1 cellular context compared by ENCODE assay signal in the genomic region with DNA sequence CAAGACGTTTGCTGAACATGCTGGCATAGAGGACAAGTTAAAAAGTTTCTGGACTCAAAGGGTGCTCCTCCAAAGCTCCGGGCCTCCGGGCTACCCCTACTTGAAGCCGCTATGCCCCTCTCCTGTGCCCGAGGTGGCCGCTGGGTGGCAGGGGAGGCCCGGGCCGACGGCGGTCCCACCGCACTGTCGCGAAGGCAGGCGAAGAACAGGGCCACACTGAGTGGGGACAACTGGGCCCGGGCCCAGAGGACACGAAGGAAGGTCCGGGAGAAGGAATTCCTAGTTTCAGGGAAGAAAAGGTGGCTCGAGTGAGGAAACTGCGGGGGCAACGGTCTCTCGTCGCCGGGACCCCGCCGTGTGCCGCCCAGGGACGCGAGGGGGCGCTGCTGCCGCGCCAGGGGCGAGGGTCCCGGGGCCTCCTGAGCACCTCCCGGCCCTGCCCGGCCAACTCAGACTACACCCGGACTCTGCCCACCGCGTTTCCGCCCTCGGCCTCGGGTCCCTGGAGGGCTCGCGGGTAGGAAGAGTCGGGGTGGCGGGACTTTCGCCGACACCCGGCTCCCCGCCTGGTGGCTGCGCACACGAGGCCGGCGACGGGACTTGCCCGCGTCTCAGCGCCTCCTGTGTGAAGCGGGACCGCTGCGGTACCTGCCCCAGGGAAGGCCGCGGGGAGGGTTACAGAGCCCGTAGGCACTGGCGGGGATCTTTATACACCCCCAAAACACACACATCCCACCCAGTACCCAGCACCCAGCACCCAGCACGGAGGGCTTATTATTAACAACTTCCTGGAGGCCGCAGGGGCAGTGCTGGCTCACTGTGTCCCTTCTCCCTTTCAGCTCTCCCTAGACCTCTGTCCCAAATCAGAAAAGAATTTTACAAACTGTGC.
TF ChIP-seq lines count a peak whose summit lies in the region.

No MANE protein-coding gene starts in this region.

TF ChIP-seq in HepG2, 621 proteins besides CTCF, POLR2A, EP300 and RAD21 (continued from another document and continues in another):
- TF ChIP-seq, protein P1, sequence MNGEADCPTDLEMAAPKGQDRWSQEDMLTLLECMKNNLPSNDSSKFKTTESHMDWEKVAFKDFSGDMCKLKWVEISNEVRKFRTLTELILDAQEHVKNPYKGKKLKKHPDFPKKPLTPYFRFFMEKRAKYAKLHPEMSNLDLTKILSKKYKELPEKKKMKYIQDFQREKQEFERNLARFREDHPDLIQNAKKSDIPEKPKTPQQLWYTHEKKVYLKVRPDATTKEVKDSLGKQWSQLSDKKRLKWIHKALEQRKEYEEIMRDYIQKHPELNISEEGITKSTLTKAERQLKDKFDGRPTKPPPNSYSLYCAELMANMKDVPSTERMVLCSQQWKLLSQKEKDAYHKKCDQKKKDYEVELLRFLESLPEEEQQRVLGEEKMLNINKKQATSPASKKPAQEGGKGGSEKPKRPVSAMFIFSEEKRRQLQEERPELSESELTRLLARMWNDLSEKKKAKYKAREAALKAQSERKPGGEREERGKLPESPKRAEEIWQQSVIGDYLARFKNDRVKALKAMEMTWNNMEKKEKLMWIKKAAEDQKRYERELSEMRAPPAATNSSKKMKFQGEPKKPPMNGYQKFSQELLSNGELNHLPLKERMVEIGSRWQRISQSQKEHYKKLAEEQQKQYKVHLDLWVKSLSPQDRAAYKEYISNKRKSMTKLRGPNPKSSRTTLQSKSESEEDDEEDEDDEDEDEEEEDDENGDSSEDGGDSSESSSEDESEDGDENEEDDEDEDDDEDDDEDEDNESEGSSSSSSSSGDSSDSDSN (CRISPR knock-in tag; IDR thresholded peaks at IDR 0.05) = peak; percentile 46; the same call in 1 of the 2 replicates
- no peak for TF ChIP-seq GABPA (IDR thresholded peaks at IDR 0.05; ENCODE audit: low read depth, low read length)
- no peak for TF ChIP-seq GABPA (CRISPR knock-in tag; IDR thresholded peaks at IDR 0.05; ENCODE audit: low read depth)
- peak; percentile 43; the same call in 1 of the 2 replicates for TF ChIP-seq SPEN (CRISPR knock-in tag; IDR thresholded peaks at IDR 0.05; ENCODE audit: low read depth)
- TF ChIP-seq KDM1A (CRISPR knock-in tag; IDR thresholded peaks at IDR 0.05) = no peak
- TF ChIP-seq, protein P2, sequence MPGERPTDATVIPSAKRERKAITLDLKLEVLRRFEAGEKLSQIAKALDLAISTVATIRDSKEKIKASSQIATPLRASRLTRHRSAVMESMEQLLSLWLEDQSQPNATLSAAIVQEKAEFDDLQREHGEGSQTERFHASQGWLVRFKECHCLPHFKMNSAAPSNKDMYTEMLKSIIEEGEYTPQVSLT (CRISPR knock-in tag; IDR thresholded peaks at IDR 0.05; ENCODE audit: borderline replicate concordance, low read depth) = no peak
- no peak for TF ChIP-seq SCMH1 (CRISPR knock-in tag; IDR thresholded peaks at IDR 0.05; ENCODE audit: borderline replicate concordance)
- TF ChIP-seq NBN (conservative IDR thresholded peaks at IDR 0.05) = no peak
- TF ChIP-seq YEATS4 (CRISPR knock-in tag; IDR thresholded peaks at IDR 0.05; ENCODE audit: borderline replicate concordance) = no peak
- no peak for TF ChIP-seq ZNF780A (CRISPR knock-in tag; IDR thresholded peaks at IDR 0.05)
- TF ChIP-seq, protein P3, sequence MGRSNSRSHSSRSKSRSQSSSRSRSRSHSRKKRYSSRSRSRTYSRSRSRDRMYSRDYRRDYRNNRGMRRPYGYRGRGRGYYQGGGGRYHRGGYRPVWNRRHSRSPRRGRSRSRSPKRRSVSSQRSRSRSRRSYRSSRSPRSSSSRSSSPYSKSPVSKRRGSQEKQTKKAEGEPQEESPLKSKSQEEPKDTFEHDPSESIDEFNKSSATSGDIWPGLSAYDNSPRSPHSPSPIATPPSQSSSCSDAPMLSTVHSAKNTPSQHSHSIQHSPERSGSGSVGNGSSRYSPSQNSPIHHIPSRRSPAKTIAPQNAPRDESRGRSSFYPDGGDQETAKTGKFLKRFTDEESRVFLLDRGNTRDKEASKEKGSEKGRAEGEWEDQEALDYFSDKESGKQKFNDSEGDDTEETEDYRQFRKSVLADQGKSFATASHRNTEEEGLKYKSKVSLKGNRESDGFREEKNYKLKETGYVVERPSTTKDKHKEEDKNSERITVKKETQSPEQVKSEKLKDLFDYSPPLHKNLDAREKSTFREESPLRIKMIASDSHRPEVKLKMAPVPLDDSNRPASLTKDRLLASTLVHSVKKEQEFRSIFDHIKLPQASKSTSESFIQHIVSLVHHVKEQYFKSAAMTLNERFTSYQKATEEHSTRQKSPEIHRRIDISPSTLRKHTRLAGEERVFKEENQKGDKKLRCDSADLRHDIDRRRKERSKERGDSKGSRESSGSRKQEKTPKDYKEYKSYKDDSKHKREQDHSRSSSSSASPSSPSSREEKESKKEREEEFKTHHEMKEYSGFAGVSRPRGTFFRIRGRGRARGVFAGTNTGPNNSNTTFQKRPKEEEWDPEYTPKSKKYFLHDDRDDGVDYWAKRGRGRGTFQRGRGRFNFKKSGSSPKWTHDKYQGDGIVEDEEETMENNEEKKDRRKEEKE (IDR thresholded peaks at IDR 0.05) = no peak
- TF ChIP-seq ZNF546 (CRISPR knock-in tag; conservative IDR thresholded peaks at IDR 0.05) = no peak; the same call in 1 of the 2 replicates
- no peak for TF ChIP-seq CHD2 (IDR thresholded peaks at IDR 0.05; ENCODE audit: low read depth, low read length)
- no peak for TF ChIP-seq MBNL3 (CRISPR knock-in tag; conservative IDR thresholded peaks at IDR 0.05)
- no peak for TF ChIP-seq CREM (IDR thresholded peaks at IDR 0.05)
- no peak for TF ChIP-seq CREM (CRISPR knock-in tag; IDR thresholded peaks at IDR 0.05)
- TF ChIP-seq ZSCAN22 (CRISPR knock-in tag; IDR thresholded peaks at IDR 0.05) = no peak
- TF ChIP-seq, protein P4, sequence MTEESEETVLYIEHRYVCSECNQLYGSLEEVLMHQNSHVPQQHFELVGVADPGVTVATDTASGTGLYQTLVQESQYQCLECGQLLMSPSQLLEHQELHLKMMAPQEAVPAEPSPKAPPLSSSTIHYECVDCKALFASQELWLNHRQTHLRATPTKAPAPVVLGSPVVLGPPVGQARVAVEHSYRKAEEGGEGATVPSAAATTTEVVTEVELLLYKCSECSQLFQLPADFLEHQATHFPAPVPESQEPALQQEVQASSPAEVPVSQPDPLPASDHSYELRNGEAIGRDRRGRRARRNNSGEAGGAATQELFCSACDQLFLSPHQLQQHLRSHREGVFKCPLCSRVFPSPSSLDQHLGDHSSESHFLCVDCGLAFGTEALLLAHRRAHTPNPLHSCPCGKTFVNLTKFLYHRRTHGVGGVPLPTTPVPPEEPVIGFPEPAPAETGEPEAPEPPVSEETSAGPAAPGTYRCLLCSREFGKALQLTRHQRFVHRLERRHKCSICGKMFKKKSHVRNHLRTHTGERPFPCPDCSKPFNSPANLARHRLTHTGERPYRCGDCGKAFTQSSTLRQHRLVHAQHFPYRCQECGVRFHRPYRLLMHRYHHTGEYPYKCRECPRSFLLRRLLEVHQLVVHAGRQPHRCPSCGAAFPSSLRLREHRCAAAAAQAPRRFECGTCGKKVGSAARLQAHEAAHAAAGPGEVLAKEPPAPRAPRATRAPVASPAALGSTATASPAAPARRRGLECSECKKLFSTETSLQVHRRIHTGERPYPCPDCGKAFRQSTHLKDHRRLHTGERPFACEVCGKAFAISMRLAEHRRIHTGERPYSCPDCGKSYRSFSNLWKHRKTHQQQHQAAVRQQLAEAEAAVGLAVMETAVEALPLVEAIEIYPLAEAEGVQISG (CRISPR knock-in tag; IDR thresholded peaks at IDR 0.05) = no peak
- no peak for TF ChIP-seq U2AF1 (optimal IDR thresholded peaks at IDR 0.05; ENCODE audit: low read depth, low read length)
- TF ChIP-seq ZNF256 (CRISPR knock-in tag; conservative IDR thresholded peaks at IDR 0.05) = no peak
- TF ChIP-seq AKAP8 (CRISPR knock-in tag; IDR thresholded peaks at IDR 0.05) = no peak
- TF ChIP-seq, protein P5, sequence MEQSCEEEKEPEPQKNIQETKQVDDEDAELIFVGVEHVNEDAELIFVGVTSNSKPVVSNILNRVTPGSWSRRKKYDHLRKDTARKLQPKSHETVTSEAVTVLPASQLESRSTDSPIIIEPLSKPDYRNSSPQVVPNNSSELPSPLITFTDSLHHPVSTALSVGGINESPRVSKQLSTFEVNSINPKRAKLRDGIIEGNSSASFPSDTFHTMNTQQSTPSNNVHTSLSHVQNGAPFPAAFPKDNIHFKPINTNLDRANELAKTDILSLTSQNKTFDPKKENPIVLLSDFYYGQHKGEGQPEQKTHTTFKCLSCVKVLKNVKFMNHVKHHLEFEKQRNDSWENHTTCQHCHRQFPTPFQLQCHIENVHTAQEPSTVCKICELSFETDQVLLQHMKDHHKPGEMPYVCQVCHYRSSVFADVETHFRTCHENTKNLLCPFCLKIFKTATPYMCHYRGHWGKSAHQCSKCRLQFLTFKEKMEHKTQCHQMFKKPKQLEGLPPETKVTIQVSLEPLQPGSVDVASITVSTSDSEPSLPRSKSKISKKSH (CRISPR knock-in tag; IDR thresholded peaks at IDR 0.05; ENCODE audit: borderline replicate concordance) = no peak
- TF ChIP-seq, protein P6, sequence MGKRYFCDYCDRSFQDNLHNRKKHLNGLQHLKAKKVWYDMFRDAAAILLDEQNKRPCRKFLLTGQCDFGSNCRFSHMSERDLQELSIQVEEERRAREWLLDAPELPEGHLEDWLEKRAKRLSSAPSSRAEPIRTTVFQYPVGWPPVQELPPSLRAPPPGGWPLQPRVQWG (CRISPR knock-in tag; IDR thresholded peaks at IDR 0.05; ENCODE audit: borderline replicate concordance, low read depth) = no peak
- TF ChIP-seq KLF13 (CRISPR knock-in tag; IDR thresholded peaks at IDR 0.05) = no peak
- TF ChIP-seq KDM6A (CRISPR knock-in tag; IDR thresholded peaks at IDR 0.05; ENCODE audit: low read depth) = no peak
- no peak for TF ChIP-seq NCOR1 (IDR thresholded peaks at IDR 0.05; ENCODE audit: borderline replicate concordance, low read length)
- TF ChIP-seq BHLHE40 (IDR thresholded peaks at IDR 0.05; ENCODE audit: low read length) = peak; percentile 29; the same call in 1 of the 2 replicates
- peak in 1 of 2 experiments; percentile 61; a peak in 1 of 4 replicates for TF ChIP-seq KLF16 (CRISPR knock-in tag; IDR thresholded peaks at IDR 0.05)
- TF ChIP-seq ONECUT2 (CRISPR knock-in tag; IDR thresholded peaks at IDR 0.05) = no peak
- peak; percentile 90; the same call in 1 of the 2 replicates for TF ChIP-seq EEA1 (CRISPR knock-in tag; IDR thresholded peaks at IDR 0.05; ENCODE audit: borderline replicate concordance)
- peak; percentile 25; the same call in 1 of the 2 replicates for TF ChIP-seq GATAD2A (CRISPR knock-in tag; IDR thresholded peaks at IDR 0.05)
- no peak for TF ChIP-seq SSRP1 (CRISPR knock-in tag; IDR thresholded peaks at IDR 0.05)
- TF ChIP-seq U2AF2 (IDR thresholded peaks at IDR 0.05; ENCODE audit: low read depth, low read length) = no peak
- no peak for TF ChIP-seq ZNF678 (CRISPR knock-in tag; IDR thresholded peaks at IDR 0.05)
- TF ChIP-seq SRF (IDR thresholded peaks at IDR 0.05; ENCODE audit: low read depth, low read length) = no peak
- no peak for TF ChIP-seq ZNF709 (CRISPR knock-in tag; IDR thresholded peaks at IDR 0.05)
- TF ChIP-seq, protein P7, sequence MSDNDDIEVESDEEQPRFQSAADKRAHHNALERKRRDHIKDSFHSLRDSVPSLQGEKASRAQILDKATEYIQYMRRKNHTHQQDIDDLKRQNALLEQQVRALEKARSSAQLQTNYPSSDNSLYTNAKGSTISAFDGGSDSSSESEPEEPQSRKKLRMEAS (IDR thresholded peaks at IDR 0.05) = peak; percentile 39; the same call in 1 of the 2 replicates
- TF ChIP-seq KLF9 (CRISPR knock-in tag; IDR thresholded peaks at IDR 0.05; ENCODE audit: low read depth) = no peak
- no peak for TF ChIP-seq SALL2 (CRISPR knock-in tag; IDR thresholded peaks at IDR 0.05)
- TF ChIP-seq HNRNPH1 (optimal IDR thresholded peaks at IDR 0.05; ENCODE audit: low read depth, low read length) = no peak
- no peak for TF ChIP-seq ZC3H13 (CRISPR knock-in tag; IDR thresholded peaks at IDR 0.05)
- TF ChIP-seq ISL2 (CRISPR knock-in tag; IDR thresholded peaks at IDR 0.05) = 0 out of 2 replicates have a peak, but pooled peaks have one; percentile 21
- TF ChIP-seq, protein P8, sequence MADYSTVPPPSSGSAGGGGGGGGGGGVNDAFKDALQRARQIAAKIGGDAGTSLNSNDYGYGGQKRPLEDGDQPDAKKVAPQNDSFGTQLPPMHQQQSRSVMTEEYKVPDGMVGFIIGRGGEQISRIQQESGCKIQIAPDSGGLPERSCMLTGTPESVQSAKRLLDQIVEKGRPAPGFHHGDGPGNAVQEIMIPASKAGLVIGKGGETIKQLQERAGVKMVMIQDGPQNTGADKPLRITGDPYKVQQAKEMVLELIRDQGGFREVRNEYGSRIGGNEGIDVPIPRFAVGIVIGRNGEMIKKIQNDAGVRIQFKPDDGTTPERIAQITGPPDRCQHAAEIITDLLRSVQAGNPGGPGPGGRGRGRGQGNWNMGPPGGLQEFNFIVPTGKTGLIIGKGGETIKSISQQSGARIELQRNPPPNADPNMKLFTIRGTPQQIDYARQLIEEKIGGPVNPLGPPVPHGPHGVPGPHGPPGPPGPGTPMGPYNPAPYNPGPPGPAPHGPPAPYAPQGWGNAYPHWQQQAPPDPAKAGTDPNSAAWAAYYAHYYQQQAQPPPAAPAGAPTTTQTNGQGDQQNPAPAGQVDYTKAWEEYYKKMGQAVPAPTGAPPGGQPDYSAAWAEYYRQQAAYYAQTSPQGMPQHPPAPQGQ (CRISPR knock-in tag; IDR thresholded peaks at IDR 0.05; ENCODE audit: borderline replicate concordance) = no peak; the same call in 1 of the 2 replicates
- 0 out of 2 replicates have a peak, but pooled peaks have one; percentile 28 for TF ChIP-seq SAP130 (CRISPR knock-in tag; IDR thresholded peaks at IDR 0.05; ENCODE audit: low read depth)
- TF ChIP-seq ZNF451 (CRISPR knock-in tag; IDR thresholded peaks at IDR 0.05) = peak; percentile 72; the same call in 1 of the 2 replicates
- TF ChIP-seq, protein P9, sequence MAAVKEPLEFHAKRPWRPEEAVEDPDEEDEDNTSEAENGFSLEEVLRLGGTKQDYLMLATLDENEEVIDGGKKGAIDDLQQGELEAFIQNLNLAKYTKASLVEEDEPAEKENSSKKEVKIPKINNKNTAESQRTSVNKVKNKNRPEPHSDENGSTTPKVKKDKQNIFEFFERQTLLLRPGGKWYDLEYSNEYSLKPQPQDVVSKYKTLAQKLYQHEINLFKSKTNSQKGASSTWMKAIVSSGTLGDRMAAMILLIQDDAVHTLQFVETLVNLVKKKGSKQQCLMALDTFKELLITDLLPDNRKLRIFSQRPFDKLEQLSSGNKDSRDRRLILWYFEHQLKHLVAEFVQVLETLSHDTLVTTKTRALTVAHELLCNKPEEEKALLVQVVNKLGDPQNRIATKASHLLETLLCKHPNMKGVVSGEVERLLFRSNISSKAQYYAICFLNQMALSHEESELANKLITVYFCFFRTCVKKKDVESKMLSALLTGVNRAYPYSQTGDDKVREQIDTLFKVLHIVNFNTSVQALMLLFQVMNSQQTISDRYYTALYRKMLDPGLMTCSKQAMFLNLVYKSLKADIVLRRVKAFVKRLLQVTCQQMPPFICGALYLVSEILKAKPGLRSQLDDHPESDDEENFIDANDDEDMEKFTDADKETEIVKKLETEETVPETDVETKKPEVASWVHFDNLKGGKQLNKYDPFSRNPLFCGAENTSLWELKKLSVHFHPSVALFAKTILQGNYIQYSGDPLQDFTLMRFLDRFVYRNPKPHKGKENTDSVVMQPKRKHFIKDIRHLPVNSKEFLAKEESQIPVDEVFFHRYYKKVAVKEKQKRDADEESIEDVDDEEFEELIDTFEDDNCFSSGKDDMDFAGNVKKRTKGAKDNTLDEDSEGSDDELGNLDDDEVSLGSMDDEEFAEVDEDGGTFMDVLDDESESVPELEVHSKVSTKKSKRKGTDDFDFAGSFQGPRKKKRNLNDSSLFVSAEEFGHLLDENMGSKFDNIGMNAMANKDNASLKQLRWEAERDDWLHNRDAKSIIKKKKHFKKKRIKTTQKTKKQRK (IDR thresholded peaks at IDR 0.05; ENCODE audit: low read length) = no peak
- peak; percentile 48; the same call in 1 of the 2 replicates for TF ChIP-seq HOXA3 (CRISPR knock-in tag; IDR thresholded peaks at IDR 0.05)
- TF ChIP-seq, protein P10, sequence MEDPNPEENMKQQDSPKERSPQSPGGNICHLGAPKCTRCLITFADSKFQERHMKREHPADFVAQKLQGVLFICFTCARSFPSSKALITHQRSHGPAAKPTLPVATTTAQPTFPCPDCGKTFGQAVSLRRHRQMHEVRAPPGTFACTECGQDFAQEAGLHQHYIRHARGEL (CRISPR knock-in tag; IDR thresholded peaks at IDR 0.05) = no peak
